In genomic region chr1:244047739-244048565, GRCh38 we compare ENCODE assay signal across 8 cellular contexts. TPM values are rescaled to one million over a fixed set of nuclear protein-coding genes. Genes with fewer than 3 reads are reported as not detected.
DNase-seq lines count a peak whose midpoint lies in the region; ATAC-seq, FAIRE-seq and TF ChIP-seq lines count a peak whose summit lies in the region.

No MANE protein-coding gene starts in this region.

- peak overlapping the region; percentile 95 for H2AFZ ChIP-seq in mammary epithelial cell (ENCODE audit: low read depth, low read length)

- no peaks in the 10 kb centered on the region for H4K20me1 ChIP-seq in mammary epithelial cell (ENCODE audit: insufficient read depth, low read length)

- FAIRE-seq in small intestine (lab: Jason Lieb, UNC) = no peak

- peak overlapping the region; percentile 96 for H3K4me2 ChIP-seq in mammary epithelial cell (ENCODE audit: insufficient read depth, low read depth, low read length)

- H3K4me3 ChIP-seq in AG04450 (ENCODE audit: low read depth, low read length) (peak overlapping the region; percentile 85), WERI-Rb-1 (ENCODE audit: low read depth, low read length) (peak overlapping the region; percentile 83), mammary epithelial cell (replicated peaks in 1 of 3; ENCODE audit: insufficient read depth in 1 of 3, low read depth in 2 of 3, low read length in 3 of 3) (peak overlapping the region; percentile 61 to 86 (median 82)), small intestine (ENCODE audit: low read depth in 1 of 2, low read length in 2 of 2) (peak overlapping the region; percentile 58 to 89)

- no TSS peak for BruUV-seq in mammary epithelial cell (replicated peaks; lab: Mats Ljungman, UMichigan)

- 2% methylated on average over 10 of the region's 81 CpGs for WGBS in mammary epithelial cell (ENCODE audit: low coverage, missing lambda C conversion rate)
- WGBS in small intestine, 3 donors = 0% methylated on average over 56 to 81 of the region's 81 CpGs

- H3K27me3 ChIP-seq in AG04450 (ENCODE audit: control insufficient read depth, insufficient read depth, low read length) = no peaks in the 10 kb centered on the region
- no peaks in the 10 kb centered on the region for H3K27me3 ChIP-seq in WERI-Rb-1 (ENCODE audit: insufficient read depth, low read depth, severe bottlenecking)
- H3K27me3 ChIP-seq in mammary epithelial cell (ENCODE audit: insufficient read depth, low read length) = peaks cover 8% of the 10 kb centered on the region
- H3K27me3 ChIP-seq in small intestine (ENCODE audit: control insufficient read depth in 2 of 2, insufficient read depth in 2 of 2, low read length in 2 of 2) = no peaks in the 10 kb centered on the region

- H3K4me1 ChIP-seq in mammary epithelial cell (ENCODE audit: insufficient read depth, low read length) = peaks cover 9% of the 10 kb centered on the region
- peaks cover 0 to 2% of the 10 kb centered on the region in 2 donors for H3K4me1 ChIP-seq in small intestine (ENCODE audit: control insufficient read depth in 2 of 2, insufficient read depth in 1 of 2, low read depth in 1 of 2, low read length in 1 of 2)

- H3K79me2 ChIP-seq in mammary epithelial cell (ENCODE audit: insufficient read depth, low read length) = peaks cover 21% of the 10 kb centered on the region

- peaks cover 3% of the 10 kb centered on the region; the same call in 1 of the 2 replicates for H3K9me3 ChIP-seq in AG04450 (ENCODE audit: control insufficient read depth, insufficient read depth, low read length)
- H3K9me3 ChIP-seq in WERI-Rb-1 (ENCODE audit: severe bottlenecking) = no peaks in the 10 kb centered on the region
- no peaks in the 10 kb centered on the region for H3K9me3 ChIP-seq in mammary epithelial cell (replicated peaks; ENCODE audit: insufficient read depth, low read length)
- H3K9me3 ChIP-seq in small intestine (ENCODE audit: control insufficient read depth, low read depth) = no peaks in the 10 kb centered on the region

- DNase-seq in AG04450 (ENCODE audit: low read depth, low spot score) = peak; percentile 99
- DNase-seq in NCI-H2196 treated with DMSO at 0.1 percent for 48 hours (lab: John Stamatoyannopoulos, UW; ENCODE audit: unreplicated experiment) = peak; percentile 87
- peak; percentile 100 for DNase-seq in WERI-Rb-1
- DNase-seq in mammary epithelial cell = peak; percentile 99
- DNase-seq in iPS-NIHi11 (ENCODE audit: low spot score) = peak; percentile 95
- DNase-seq in small intestine = peak; percentile 99

- H3K36me3 ChIP-seq in WERI-Rb-1 (peaks cover 11% of the 10 kb centered on the region), mammary epithelial cell (ENCODE audit: insufficient read depth, low read length) (no peaks in the 10 kb centered on the region), small intestine (ENCODE audit: control insufficient read depth in 2 of 2, insufficient read depth in 2 of 2, low read length in 2 of 2) (no peaks in the 10 kb centered on the region)

- in situ Hi-C loops in mammary epithelial cell (cut with MboI; ENCODE audit: low sequenced_read_pairs in 2 of 2) = no loop called here

- POLR2A ChIA-PET in AG04450 (lab: Yijun Ruan, JAX) = interaction anchor here (0.7 to 1.4 kb wide), 7 partner anchors 18 to 793 kb away, joined by 3 to 9 read pairs (median 4); partner anchors contain the start of gene CEP170

- ATAC-seq in GM18907 (IDR thresholded peaks at IDR 0.05; ENCODE audit: unreplicated experiment) (peak; percentile 80), HG03139 (IDR thresholded peaks at IDR 0.05; ENCODE audit: unreplicated experiment) (peak; percentile 72)

- TF ChIP-seq CTCF in AG04450 (IDR thresholded peaks at IDR 0.05; ENCODE audit: low read depth, low read length) (no peak), WERI-Rb-1 (IDR thresholded peaks at IDR 0.05; ENCODE audit: low read depth, low read length) (no peak), mammary epithelial cell (conservative IDR thresholded peaks at IDR 0.05 in 1 of 2, IDR thresholded peaks at IDR 0.05 in 1 of 2; ENCODE audit: extremely low read depth in 1 of 2, insufficient read depth in 1 of 2, low read depth in 1 of 2, low read length in 2 of 2) (no peak)

- H3K9ac ChIP-seq in mammary epithelial cell (ENCODE audit: insufficient read depth, low read length) = peak overlapping the region; percentile 79

- H3K27ac ChIP-seq in AG04450 (ENCODE audit: low read depth, low read length) (no peak overlapping the region), WERI-Rb-1 (peak overlapping the region; percentile 91), mammary epithelial cell (ENCODE audit: insufficient read depth, low read depth, low read length) (peak overlapping the region; percentile 67), small intestine (ENCODE audit: low read depth in 1 of 2, low read length in 1 of 2) (peak overlapping the region; percentile 98 to 100)

- intact Hi-C loops in mammary epithelial cell (cut with micrococcal nuclease) = loop anchor here (1.0 to 10.0 kb wide), 5 partner anchors 164 to 703 kb away; partner anchors contain the start of gene AKT3

- dilution Hi-C loops in mammary epithelial cell (cut with HindIII; ENCODE audit: low sequenced_read_pairs) = no loop called here

- CTCF ChIA-PET in AG04450 (lab: Charles Lee) = interaction anchor here (0.6 to 1.4 kb wide), 6 partner anchors 9 to 704 kb away, joined by 3 to 7 read pairs (median 4); no protein-coding TSS in a partner anchor
- CTCF ChIA-PET in mammary epithelial cell (lab: Charles Lee; ENCODE audit: low non-redundant PET) = interaction anchor here (0.6 kb wide), 1 partner anchor 221 kb away, joined by 3 read pairs; no protein-coding TSS in a partner anchor

RNA-seq across cellular contexts. Expression of gene ZBTB18, which starts 3.1 kb away (rescaled TPM):
- polyA plus RNA-seq in AG04450 (2011; rRNA removed) (11.0 and 12.7 TPM in 2 replicates), mammary epithelial cell (5.2 TPM), small intestine (10 to 100 TPM in 2 of 3 donors, 1 to 10 TPM in 1; 6.2 to 15.4 (median 10.1) TPM)
- polyA minus RNA-seq in AG04450 (2011; rRNA and poly(A)+ RNA removed) = 15.1 and 16.2 TPM in 2 replicates
- total RNA-seq in mammary epithelial cell = 10 to 100 TPM in 1 of 2 donors, 1 to 10 TPM in 1; 5.9 to 10.2 TPM
- 7.0 TPM for polyA minus RNA-seq in mammary epithelial cell
